30 cellular contexts compared by ENCODE assay signal in genomic region chr6:89965441-89966249, GRCh38.
DNase-seq lines count a peak whose midpoint lies in the region; ATAC-seq, FAIRE-seq and TF ChIP-seq lines count a peak whose summit lies in the region.
"Had no signal": no experiment of that assay in that cellular context is flagged by ENCODE, and none has a peak within 500 bp of the region (broad histone marks: within the 10 kb centered on the region; RNA-seq: fewer than 3 reads in every experiment).

No MANE protein-coding gene starts in this region.

- in situ Hi-C loops in K562 (cut with MboI), result no loop called here
- in situ Hi-C loops in gastrocnemius medialis (cut with MboI; ENCODE audit: low sequenced_read_pairs in 4 of 4), result loop anchor here in 1 of 4 donors (25.0 kb wide), 1 partner anchor 322 kb away; the partner anchor contains the start of gene BACH2

- POLR2A ChIA-PET in activated B cell treated with CpG ODN at 0.5 μM for 24 hours (lab: Charles Lee) (interaction anchor here (0.6 kb wide), 1 partner anchor 49 kb away, joined by 9 read pairs; no protein-coding TSS in a partner anchor), K562 (lab: Yijun Ruan, JAX) (interaction anchor here (0.8 to 0.9 kb wide), 2 partner anchors 11 to 14 kb away, joined by 3 to 4 read pairs; no protein-coding TSS in a partner anchor)

- WGBS in K562 (ENCODE audit: insufficient coverage, low coverage, missing lambda C conversion rate), result 18% methylated on average over 2 of the region's 2 CpGs

- no peak overlapping the region for H3K27ac ChIP-seq in K562 (ENCODE audit: extremely low read depth, low read depth, low read length)
- H3K27ac ChIP-seq in gastrocnemius medialis, result no peak overlapping the region
- H3K27ac ChIP-seq: KMS-11, sigmoid colon had no signal

- H3K36me3 ChIP-seq in K562 (ENCODE audit: control insufficient read depth, insufficient read depth, low read length) (no peaks in the 10 kb centered on the region), gastrocnemius medialis (no peaks in the 10 kb centered on the region)
- H3K36me3 ChIP-seq: BE2C, MG63 had no signal

- no peaks in the 10 kb centered on the region for H3K27me3 Mint-ChIP-seq in activated naive CD4-positive, alpha-beta T cell treated with anti-CD3 and anti-CD28 coated beads for 36 hours (ENCODE audit: low read depth)
- no peaks in the 10 kb centered on the region for H3K27me3 Mint-ChIP-seq in activated B cell treated with CpG ODN at 0.5 μM for 24 hours
- H3K27me3 Mint-ChIP-seq in stimulated activated naive CD8-positive, alpha-beta T cell treated with anti-CD3 and anti-CD28 coated beads, Interleukin-15, Interleukin-2, amounts not matched to agents 100 ng/mL and 50 ng/mL, for 24 hours, result no peaks in the 10 kb centered on the region

- DNase-seq in activated naive CD4-positive, alpha-beta T cell treated with anti-CD3 and anti-CD28 coated beads for 36 hours, result no peak
- DNase-seq in activated naive CD4-positive, alpha-beta T cell treated with Interleukin-2 at 50 U/mL for 16 hours, result no peak
- DNase-seq in activated B cell treated with CpG ODN at 0.5 μM for 24 hours (no peak), K562 (ENCODE audit: extremely low read depth in 1 of 4, low spot score in 3 of 4) (no peak), gastrocnemius medialis (no peak), NCI-H69 (lab: John Stamatoyannopoulos, UW) (no peak)
- DNase-seq in stimulated activated CD4-positive, alpha-beta T cell treated with anti-CD3 and anti-CD28 coated beads, Interleukin-2, amount 100 ng/mL, for 48 hours, result no peak
- DNase-seq: ACHN; activated CD8-positive, alpha-beta memory T cell treated with anti-CD3 and anti-CD28 coated beads, Interleukin-2, amount 50 U/mL, for 48 hours; activated gamma-delta T cell; BE2C; DMS53; H9; hypothalamus; left cardiac atrium; MG63; NCI-H2029; NCI-H526 treated with DMSO at 0.1 percent for 48 hours; SHP77; sigmoid colon; stimulated activated CD4-positive, alpha-beta T cell treated with anti-CD3 and anti-CD28 coated beads, Interleukin-12 subunit alpha, Interleukin-12 subunit beta, amount 100 ng/mL, for 4 hours; stimulated activated CD4-positive, alpha-beta T cell treated with anti-CD3 and anti-CD28 coated beads, Interleukin-4, amount 100 ng/mL, for 1 hour; substantia nigra; T-helper 9 cell had no signal

- TF ChIP-seq EP300 in K562 (IDR thresholded peaks at IDR 0.05; ENCODE audit: low read length), result no peak

- TF ChIP-seq POLR2A in K562 (conservative IDR thresholded peaks at IDR 0.05), result no peak
- no peak for TF ChIP-seq POLR2A in gastrocnemius medialis (IDR thresholded peaks at IDR 0.05)

- no peaks in the 10 kb centered on the region for H3K9me3 ChIP-seq in K562 (replicated peaks; ENCODE audit: control insufficient read depth, insufficient read depth, low read depth, low read length)
- no peaks in the 10 kb centered on the region for H3K9me3 ChIP-seq in gastrocnemius medialis
- H3K9me3 ChIP-seq: BE2C, MG63, sigmoid colon had no signal

- H3K27me3 ChIP-seq in K562 (ENCODE audit: control insufficient read depth in 2 of 2, insufficient read depth in 2 of 2, low read length in 2 of 2), result peaks cover 3 to 8% of the 10 kb centered on the region in 2 experiments; a peak in 3 of 5 replicates
- no peaks in the 10 kb centered on the region for H3K27me3 ChIP-seq in gastrocnemius medialis
- H3K27me3 ChIP-seq: sigmoid colon had no signal

- no peak overlapping the region for H3K9ac ChIP-seq in K562 (ENCODE audit: insufficient read depth in 1 of 2, low read depth in 2 of 2, low read length in 2 of 2)
- H3K9ac ChIP-seq: KMS-11 had no signal

- CTCF ChIA-PET in activated naive CD4-positive, alpha-beta T cell treated with anti-CD3 and anti-CD28 coated beads for 36 hours (lab: Charles Lee), result interaction anchor here (0.8 to 2.1 kb wide), 6 partner anchors 11 to 322 kb away, joined by 3 to 11 read pairs (median 4); no protein-coding TSS in a partner anchor
- CTCF ChIA-PET in activated B cell treated with CpG ODN at 0.5 μM for 24 hours (lab: Charles Lee), result interaction anchor here (0.7 to 1.8 kb wide), 4 partner anchors 25 to 512 kb away, joined by 3 to 8 read pairs (median 4); no protein-coding TSS in a partner anchor
- CTCF ChIA-PET in K562 (lab: Yijun Ruan, JAX; ENCODE audit: low intra/inter-chr PET ratio), result no interaction called here

- ATAC-seq in activated B cell treated with CpG ODN at 0.5 μM for 24 hours (ENCODE audit: low read depth) (no peak), K562 (no peak), gastrocnemius medialis (no peak)
- ATAC-seq: left cardiac atrium, Panc1 had no signal

- no peak overlapping the region for H2AFZ ChIP-seq in K562 (ENCODE audit: low read depth, low read length)

- no peak overlapping the region for H3K4me3 Mint-ChIP-seq in activated naive CD4-positive, alpha-beta T cell treated with anti-CD3 and anti-CD28 coated beads for 36 hours
- H3K4me3 Mint-ChIP-seq in activated B cell treated with CpG ODN at 0.5 μM for 24 hours, result no peak overlapping the region
- peak overlapping the region; percentile 37 for H3K4me3 Mint-ChIP-seq in stimulated activated naive CD8-positive, alpha-beta T cell treated with anti-CD3 and anti-CD28 coated beads, Interleukin-15, Interleukin-2, amounts not matched to agents 100 ng/mL and 50 ng/mL, for 24 hours
- H3K4me3 Mint-ChIP-seq: H9, nephron had no signal

- no peak for TF ChIP-seq RAD21 in K562 (CRISPR knock-in tag; conservative IDR thresholded peaks at IDR 0.05 in 1 of 2, IDR thresholded peaks at IDR 0.05 in 1 of 2)

- H3K4me3 ChIP-seq in K562 (no peak overlapping the region), gastrocnemius medialis (no peak overlapping the region)
- H3K4me3 ChIP-seq: lung, MG63, sigmoid colon had no signal

- H3K4me1 ChIP-seq in K562 (replicated peaks in 1 of 2; ENCODE audit: control insufficient read depth in 2 of 2, insufficient read depth in 2 of 2, low read length in 2 of 2), result no peaks in the 10 kb centered on the region
- H3K4me1 ChIP-seq in gastrocnemius medialis, result peaks cover 2 to 16% of the 10 kb centered on the region in 2 donors
- H3K4me1 ChIP-seq: BE2C, sigmoid colon had no signal

- H3K79me2 ChIP-seq in K562 (ENCODE audit: control insufficient read depth, insufficient read depth, low read length), result no peaks in the 10 kb centered on the region

- no peaks in the 10 kb centered on the region for H3K9me3 Mint-ChIP-seq in activated naive CD4-positive, alpha-beta T cell treated with anti-CD3 and anti-CD28 coated beads for 36 hours
- H3K9me3 Mint-ChIP-seq in activated B cell treated with CpG ODN at 0.5 μM for 24 hours, result no peaks in the 10 kb centered on the region
- peaks cover 4% of the 10 kb centered on the region for H3K9me3 Mint-ChIP-seq in stimulated activated naive CD8-positive, alpha-beta T cell treated with anti-CD3 and anti-CD28 coated beads, Interleukin-15, Interleukin-2, amounts not matched to agents 100 ng/mL and 50 ng/mL, for 24 hours
- H3K9me3 Mint-ChIP-seq: H9, nephron had no signal

- no peaks in the 10 kb centered on the region for H4K20me1 ChIP-seq in K562 (replicated peaks; ENCODE audit: control insufficient read depth, insufficient read depth, low read length)

- intact Hi-C loops in activated naive CD4-positive, alpha-beta T cell treated with anti-CD3 and anti-CD28 coated beads for 36 hours (cut with micrococcal nuclease), result loop anchor here (1.0 kb wide), 1 partner anchor 11 kb away; no protein-coding TSS in a partner anchor
- intact Hi-C loops in activated B cell treated with CpG ODN at 0.5 μM for 24 hours (cut with micrococcal nuclease) (no loop called here), K562 (cut with micrococcal nuclease) (no loop called here), gastrocnemius medialis (cut with DNase I; ENCODE audit: low total_unique reads) (no loop called here)

- TF ChIP-seq CTCF in activated B cell treated with CpG ODN at 0.5 μM for 24 hours (IDR thresholded peaks at IDR 0.05) (no peak), K562 (IDR thresholded peaks at IDR 0.05 in 2 of 3, conservative IDR thresholded peaks at IDR 0.05 in 1 of 3; ENCODE audit: insufficient read depth in 2 of 3, low read depth in 1 of 3, low read length in 3 of 3) (no peak), gastrocnemius medialis (IDR thresholded peaks at IDR 0.05 in 4 of 5, conservative IDR thresholded peaks at IDR 0.05 in 1 of 5) (no peak)

- peaks cover 34% of the 10 kb centered on the region for H3K36me3 Mint-ChIP-seq in activated naive CD4-positive, alpha-beta T cell treated with anti-CD3 and anti-CD28 coated beads for 36 hours (ENCODE audit: low read depth)
- H3K36me3 Mint-ChIP-seq in activated B cell treated with CpG ODN at 0.5 μM for 24 hours (ENCODE audit: low read depth), result peaks cover 62% of the 10 kb centered on the region
- peaks cover 78% of the 10 kb centered on the region for H3K36me3 Mint-ChIP-seq in stimulated activated naive CD8-positive, alpha-beta T cell treated with anti-CD3 and anti-CD28 coated beads, Interleukin-15, Interleukin-2, amounts not matched to agents 100 ng/mL and 50 ng/mL, for 24 hours (ENCODE audit: low read depth)

- peaks cover 76% of the 10 kb centered on the region for H3K4me1 Mint-ChIP-seq in activated naive CD4-positive, alpha-beta T cell treated with anti-CD3 and anti-CD28 coated beads for 36 hours (ENCODE audit: low read depth)
- H3K4me1 Mint-ChIP-seq in activated B cell treated with CpG ODN at 0.5 μM for 24 hours, result peaks cover 15% of the 10 kb centered on the region
- peaks cover 82% of the 10 kb centered on the region for H3K4me1 Mint-ChIP-seq in stimulated activated naive CD8-positive, alpha-beta T cell treated with anti-CD3 and anti-CD28 coated beads, Interleukin-15, Interleukin-2, amounts not matched to agents 100 ng/mL and 50 ng/mL, for 24 hours (ENCODE audit: low read depth)
- H3K4me1 Mint-ChIP-seq: nephron had no signal

- H3K4me2 ChIP-seq in K562 (ENCODE audit: insufficient read depth, low read length), result no peak overlapping the region
- H3K4me2 ChIP-seq: KMS-11 had no signal

- peak overlapping the region; percentile 82 for H3K27ac Mint-ChIP-seq in activated naive CD4-positive, alpha-beta T cell treated with anti-CD3 and anti-CD28 coated beads for 36 hours
- H3K27ac Mint-ChIP-seq in activated B cell treated with CpG ODN at 0.5 μM for 24 hours, result peak overlapping the region; percentile 56
- peak overlapping the region; percentile 97 for H3K27ac Mint-ChIP-seq in stimulated activated naive CD8-positive, alpha-beta T cell treated with anti-CD3 and anti-CD28 coated beads, Interleukin-15, Interleukin-2, amounts not matched to agents 100 ng/mL and 50 ng/mL, for 24 hours
- H3K27ac Mint-ChIP-seq: H9, nephron had no signal

- no TSS peak for BruUV-seq in K562 (replicated peaks; lab: Mats Ljungman, UMichigan)

- H3K9me1 ChIP-seq in K562 (ENCODE audit: control insufficient read depth, insufficient read depth, low read length), result no peaks in the 10 kb centered on the region

- no peak for FAIRE-seq in K562 (lab: Jason Lieb, UNC)
- FAIRE-seq: bronchial epithelial cell had no signal

TF ChIP-seq in K562, 482 proteins besides CTCF, POLR2A, EP300 and RAD21 (continues in another document):
- TF ChIP-seq PHF21A (IDR thresholded peaks at IDR 0.05; ENCODE audit: borderline replicate concordance, low read depth) (no peak), SMAD3 (CRISPR knock-in tag; conservative IDR thresholded peaks at IDR 0.05) (0 out of 2 replicates have a peak, but pooled peaks have one; percentile 52), HNRNPUL1 (IDR thresholded peaks at IDR 0.05; ENCODE audit: low read length) (no peak), MAFG (tag; conservative IDR thresholded peaks at IDR 0.05) (peak; percentile 41), ZNF316 (IDR thresholded peaks at IDR 0.05) (0 out of 2 replicates have a peak, but pooled peaks have one; percentile 28), GTF2E2 (tag; IDR thresholded peaks at IDR 0.05) (no peak)
